Comparison of ENCODE assay signal across 33 cellular contexts in the genomic region with DNA sequence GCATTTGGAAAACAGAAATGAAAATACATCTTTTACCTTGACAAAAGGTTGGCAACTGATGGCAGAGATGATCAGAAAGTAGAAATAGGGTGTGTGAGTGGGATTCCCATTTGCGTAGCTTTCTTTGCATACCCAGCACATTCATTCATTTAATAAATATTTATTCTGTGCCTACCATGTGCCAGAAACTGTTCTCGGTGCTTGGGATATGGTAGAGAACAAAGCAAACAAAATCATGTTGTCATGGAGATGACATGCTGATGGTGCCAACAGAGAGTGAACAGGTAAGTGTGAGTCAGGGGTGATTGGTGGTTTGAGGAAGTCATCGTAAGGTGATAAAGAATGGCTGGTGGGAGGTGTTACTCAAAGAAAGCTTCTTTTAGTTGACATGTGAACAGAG. TPM values are rescaled to one million over a fixed set of nuclear protein-coding genes. Genes with fewer than 3 reads are reported as not detected.
DNase-seq lines count a peak whose midpoint lies in the region; ATAC-seq, FAIRE-seq and TF ChIP-seq lines count a peak whose summit lies in the region.
"Had no signal": no experiment of that assay in that cellular context is flagged by ENCODE, and none has a peak within 500 bp of the region (broad histone marks: within the 10 kb centered on the region; RNA-seq: fewer than 3 reads in every experiment).

No MANE protein-coding gene starts in this region.

- peaks cover 9% of the 10 kb centered on the region; the same call in 1 of the 2 replicates for H3K9me3 Mint-ChIP-seq in HFFc6
- H3K9me3 Mint-ChIP-seq: activated CD4-positive, alpha-beta memory T cell treated with anti-CD3 and anti-CD28 coated beads for 36 hours; activated T-cell treated with anti-CD3 and anti-CD28 coated beads, Interleukin-2, amount 50 U/mL, for 72 hours had no signal

- intact Hi-C loops in pancreas (cut with DNase I) (no loop called here), right cardiac atrium (cut with DNase I) (no loop called here)

- ATAC-seq in pancreas, result peak; percentile 92 to 96 (median 95)
- no peak for ATAC-seq in right cardiac atrium
- ATAC-seq: activated T-cell treated with anti-CD3 and anti-CD28 coated beads, Interleukin-2, amount 50 U/mL, for 72 hours; esophagus mucosa; GM12878; heart right ventricle had no signal

- peaks cover 0 to 7% (median 5%) of the 10 kb centered on the region in 3 donors for H3K4me1 ChIP-seq in pancreas
- no peaks in the 10 kb centered on the region for H3K4me1 ChIP-seq in right cardiac atrium (ENCODE audit: control insufficient read depth, insufficient read depth, low read length)
- H3K4me1 ChIP-seq: testis had no signal

- H3K27me3 ChIP-seq in pancreas, result no peaks in the 10 kb centered on the region
- H3K27me3 ChIP-seq in right cardiac atrium (ENCODE audit: control insufficient read depth, insufficient read depth), result no peaks in the 10 kb centered on the region
- H3K27me3 ChIP-seq: ascending aorta, heart right ventricle, testis, uterus had no signal

- no peaks in the 10 kb centered on the region for H3K36me3 Mint-ChIP-seq in HFFc6 (ENCODE audit: low read depth)
- H3K36me3 Mint-ChIP-seq: activated CD4-positive, alpha-beta memory T cell treated with anti-CD3 and anti-CD28 coated beads for 36 hours; CD4-positive, alpha-beta memory T cell had no signal

- H3K4me3 Mint-ChIP-seq in HFFc6, result no peak overlapping the region
- H3K4me3 Mint-ChIP-seq: activated CD4-positive, alpha-beta memory T cell treated with anti-CD3 and anti-CD28 coated beads for 36 hours; activated T-cell treated with anti-CD3 and anti-CD28 coated beads, Interleukin-2, amount 50 U/mL, for 72 hours; CD4-positive, alpha-beta memory T cell; nephron progenitor cell had no signal

- H3K9me3 ChIP-seq in pancreas, result no peaks in the 10 kb centered on the region
- H3K9me3 ChIP-seq in right cardiac atrium (ENCODE audit: control insufficient read depth, low read length), result no peaks in the 10 kb centered on the region
- H3K9me3 ChIP-seq: ascending aorta, heart right ventricle, testis, uterus had no signal

- peak; percentile 97 for DNase-seq in DMS53 treated with DMSO at 0.1 percent for 48 hours (lab: John Stamatoyannopoulos, UW; ENCODE audit: unreplicated experiment)
- DNase-seq in NCI-H774 (lab: John Stamatoyannopoulos, UW), result peak; percentile 3
- DNase-seq in epithelial cell of esophagus (ENCODE audit: low read depth), result peak; percentile 55
- DNase-seq in pancreas, result peak in 3 of 6 donors; percentile 26 to 49 (median 32)
- DNase-seq in right cardiac atrium, result no peak
- no peak for DNase-seq in OCI-M2 (lab: John Stamatoyannopoulos, UW; ENCODE audit: unreplicated experiment)
- DNase-seq in AG08395 (ENCODE audit: low spot score), result no peak
- no peak for DNase-seq in HFFc6
- DNase-seq: activated CD4-positive, alpha-beta memory T cell treated with anti-CD3 and anti-CD28 coated beads for 36 hours; activated CD4-positive, alpha-beta T cell treated with anti-CD3 and anti-CD28 coated beads for 1 hour; activated T-cell treated with anti-CD3 and anti-CD28 coated beads, Interleukin-2, amount 50 U/mL, for 72 hours; caudate nucleus; CD4-positive, alpha-beta memory T cell; cortex of kidney; effector memory CD4-positive, alpha-beta T cell; foreskin melanocyte; HCEC 1CT; heart right ventricle; IMR-90; NCI-H446 treated with DMSO at 0.1 percent for 48 hours; nephron progenitor cell; retina; SHP77; small intestine; stimulated activated naive CD4-positive, alpha-beta T cell treated with Interleukin-2 at 50 U/mL for 16 hours; T-helper 2 cell; testis; uterus had no signal

- H3K4me1 Mint-ChIP-seq in HFFc6 (ENCODE audit: low read depth), result no peaks in the 10 kb centered on the region
- H3K4me1 Mint-ChIP-seq: CD4-positive, alpha-beta memory T cell had no signal

- H3K36me3 ChIP-seq in pancreas, result no peaks in the 10 kb centered on the region
- H3K36me3 ChIP-seq: ascending aorta, heart right ventricle, uterus had no signal

- H3K27me3 Mint-ChIP-seq in HFFc6 (ENCODE audit: insufficient read depth), result peaks cover 4% of the 10 kb centered on the region

- 31 to 44% methylated on average over 3 of the region's 3 CpGs for WGBS in pancreas, 2 donors
- 83% methylated on average over 3 of the region's 3 CpGs for WGBS in right cardiac atrium

- H3K27ac Mint-ChIP-seq in HFFc6, result no peak overlapping the region
- H3K27ac Mint-ChIP-seq: activated CD4-positive, alpha-beta memory T cell treated with anti-CD3 and anti-CD28 coated beads for 36 hours; activated T-cell treated with anti-CD3 and anti-CD28 coated beads, Interleukin-2, amount 50 U/mL, for 72 hours; CD4-positive, alpha-beta memory T cell; nephron progenitor cell had no signal

- H3K4me3 ChIP-seq in epithelial cell of esophagus (ENCODE audit: low read length) (no peak overlapping the region), pancreas (no peak overlapping the region), right cardiac atrium (ENCODE audit: low read length) (no peak overlapping the region)
- H3K4me3 ChIP-seq: ascending aorta, GM12878, heart right ventricle, lung, testis, uterus had no signal

- TF ChIP-seq CTCF in epithelial cell of esophagus (IDR thresholded peaks at IDR 0.05; ENCODE audit: insufficient read depth, low read depth, low read length, missing control alignments), result no peak
- no peak for TF ChIP-seq CTCF in pancreas (IDR thresholded peaks at IDR 0.05)
- TF ChIP-seq CTCF in HFFc6 (IDR thresholded peaks at IDR 0.05), result no peak

- no peak overlapping the region for H3K27ac ChIP-seq in pancreas
- H3K27ac ChIP-seq in right cardiac atrium (ENCODE audit: low read length), result no peak overlapping the region
- H3K27ac ChIP-seq: ascending aorta, heart right ventricle, testis, uterus had no signal

- no peak for FAIRE-seq in pancreas (lab: Jason Lieb, UNC)
- FAIRE-seq: GM12878, small intestine had no signal

RNA-seq across cellular contexts. Expression of a gene that starts 45.4 kb away (rescaled TPM):
- total RNA-seq in pancreas, result 1 to 10 TPM; 4.9 to 9.6 (median 6.1) TPM
- 10 to 100 TPM in 1 of 2 donors, 1 to 10 TPM in 1; 9.6 to 11.1 TPM for polyA plus RNA-seq in pancreas
- total RNA-seq in right cardiac atrium, result 10 to 100 TPM; 37.5 to 51.1 (median 41.8) TPM
- 13.1 TPM for polyA plus RNA-seq in right cardiac atrium
- total RNA-seq in HFFc6 (2021; fragmentation: NEBNext Ultra II Directional; extraction: Animal tissue kit (Norgen Biotek cat#: 25700)), result not detected
- total RNA-seq: activated CD4-positive, alpha-beta memory T cell treated with anti-CD3 and anti-CD28 coated beads for 36 hours; activated T-cell treated with anti-CD3 and anti-CD28 coated beads, Interleukin-2, amount 50 U/mL, for 72 hours; CD4-positive, alpha-beta memory T cell; LHCN-M2 had no signal

Comparison
In these comparisons a context has a peak if more than half of its experiments do, and no peak if none do; other contexts are left out.
1. DNase-seq: peak in DMS53 treated with DMSO at 0.1 percent for 48 hours (single experiment), NCI-H774 (single experiment) and epithelial cell of esophagus (single experiment); none in right cardiac atrium (0 of 3), OCI-M2 (single experiment), AG08395 (single experiment) and HFFc6 (single experiment).
2. ATAC-seq: peak in pancreas (4 of 4); none in right cardiac atrium (0 of 2).
3. RNA of a gene that starts 45.4 kb away (total RNA-seq): 37.5 to 51.1 TPM in right cardiac atrium and 4.9 to 9.6 TPM in pancreas; not detected in HFFc6; every median in the first group is over 4 times any median in the second.